Comparison of ENCODE assay signal across 13 cellular contexts in the genomic region with DNA sequence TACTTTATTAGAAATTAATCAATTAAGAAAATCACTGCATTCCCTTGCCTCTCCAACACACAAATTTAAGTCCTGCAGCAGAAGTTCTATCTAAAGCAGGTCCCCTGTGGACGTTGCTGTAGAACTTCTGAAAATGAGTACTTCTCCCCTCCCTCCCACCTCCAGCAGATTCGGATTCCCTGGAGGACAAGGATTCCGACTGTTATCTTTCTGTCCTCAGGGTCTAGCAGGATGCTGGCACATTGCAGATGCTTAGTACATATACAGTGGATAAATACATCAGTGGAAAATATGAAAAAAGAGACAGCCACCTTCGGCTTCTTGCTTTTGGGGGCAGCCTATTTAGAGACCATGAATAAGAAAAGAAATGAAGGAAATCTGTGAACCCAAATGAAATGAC.
"Had no signal": no experiment of that assay in that cellular context is flagged by ENCODE, and none has a peak within 500 bp of the region (broad histone marks: within the 10 kb centered on the region; RNA-seq: fewer than 3 reads in every experiment).

No MANE protein-coding gene starts in this region.

- H3K9me3 ChIP-seq: esophagus squamous epithelium, neutrophil, testis had no signal

- H3K4me3 Mint-ChIP-seq: effector memory CD8-positive, alpha-beta T cell; nephron; stimulated activated naive B cell treated with anti-CD40 and anti-IgM and Interleukin-4, amounts not matched to agents 10 μg/mL and 1 μg/mL and 100 μg/mL, for 72 hours; stimulated activated naive CD8-positive, alpha-beta T cell treated with anti-CD3 and anti-CD28 coated beads, Interleukin-15, amount 100 ng/mL, for 72 hours had no signal

- H3K27me3 ChIP-seq: esophagus squamous epithelium, neutrophil, sigmoid colon, testis, tibial nerve had no signal

- H3K4me1 Mint-ChIP-seq: nephron; stimulated activated naive B cell treated with anti-CD40 and anti-IgM and Interleukin-4, amounts not matched to agents 10 μg/mL and 1 μg/mL and 100 μg/mL, for 72 hours; stimulated activated naive CD8-positive, alpha-beta T cell treated with anti-CD3 and anti-CD28 coated beads, Interleukin-15, amount 100 ng/mL, for 72 hours had no signal

- ATAC-seq: effector memory CD8-positive, alpha-beta T cell; stimulated activated naive B cell treated with anti-CD40 and anti-IgM and Interleukin-4, amounts not matched to agents 10 μg/mL and 1 μg/mL and 100 μg/mL, for 72 hours; stimulated activated naive CD8-positive, alpha-beta T cell treated with anti-CD3 and anti-CD28 coated beads, Interleukin-15, amount 100 ng/mL, for 72 hours had no signal

- H3K27ac Mint-ChIP-seq: effector memory CD8-positive, alpha-beta T cell; nephron; stimulated activated naive B cell treated with anti-CD40 and anti-IgM and Interleukin-4, amounts not matched to agents 10 μg/mL and 1 μg/mL and 100 μg/mL, for 72 hours; stimulated activated naive CD8-positive, alpha-beta T cell treated with anti-CD3 and anti-CD28 coated beads, Interleukin-15, amount 100 ng/mL, for 72 hours had no signal

- H3K36me3 ChIP-seq: neutrophil, sigmoid colon, tibial nerve had no signal

- H3K4me3 ChIP-seq: esophagus squamous epithelium, sigmoid colon, skin epidermis, testis, tibial nerve had no signal

- H3K9me3 Mint-ChIP-seq: stimulated activated naive CD8-positive, alpha-beta T cell treated with anti-CD3 and anti-CD28 coated beads, Interleukin-15, amount 100 ng/mL, for 72 hours had no signal

- H3K4me1 ChIP-seq: testis had no signal

- DNase-seq: effector memory CD8-positive, alpha-beta T cell; esophagus squamous epithelium; kidney glomerular epithelial cell; sigmoid colon; stimulated activated CD4-positive, alpha-beta T cell treated with anti-CD3 and anti-CD28 coated beads, Interleukin-2, amount 100 ng/mL, for 24 hours; stimulated activated CD4-positive, alpha-beta T cell treated with anti-CD3 and anti-CD28 coated beads, Interleukin-4, amount 100 ng/mL, for 4 hours; stimulated activated naive B cell treated with anti-CD40 and anti-IgM and Interleukin-4, amounts not matched to agents 10 μg/mL and 1 μg/mL and 100 μg/mL, for 72 hours; stimulated activated naive CD8-positive, alpha-beta T cell treated with anti-CD3 and anti-CD28 coated beads, Interleukin-15, amount 100 ng/mL, for 72 hours; testis had no signal

- H3K27ac ChIP-seq: neutrophil, sigmoid colon, testis, tibial nerve had no signal
